1 cellular context compared by ENCODE assay signal in genomic region chr17:2025622-2026309, GRCh38.
TF ChIP-seq lines count a peak whose summit lies in the region.

No MANE protein-coding gene starts in this region.

TF ChIP-seq in GM12878, 131 proteins besides CTCF, POLR2A, EP300 and RAD21 (continued from another document):
- TF ChIP-seq MEF2A (IDR thresholded peaks at IDR 0.05; ENCODE audit: insufficient read depth, low read depth, low read length) (no peak), RELA (IDR thresholded peaks at IDR 0.05; ENCODE audit: borderline replicate concordance, partially characterized antibody) (no peak), SMAD5 (IDR thresholded peaks at IDR 0.05; ENCODE audit: low read depth) (no peak), IRF4 (IDR thresholded peaks at IDR 0.05; ENCODE audit: low read depth, low read length) (no peak), LARP7 (IDR thresholded peaks at IDR 0.05) (no peak), EGR1 (IDR thresholded peaks at IDR 0.05; ENCODE audit: borderline replicate concordance in 1 of 2, low read depth in 2 of 2, low read length in 2 of 2) (no peak), CREB1 (IDR thresholded peaks at IDR 0.05; ENCODE audit: low read depth) (no peak), IRF3 (IDR thresholded peaks at IDR 0.05) (no peak), SMC3 (IDR thresholded peaks at IDR 0.05; ENCODE audit: borderline replicate concordance, low read length) (peak; percentile 37)
